35 cellular contexts compared by ENCODE assay signal in the genomic region with DNA sequence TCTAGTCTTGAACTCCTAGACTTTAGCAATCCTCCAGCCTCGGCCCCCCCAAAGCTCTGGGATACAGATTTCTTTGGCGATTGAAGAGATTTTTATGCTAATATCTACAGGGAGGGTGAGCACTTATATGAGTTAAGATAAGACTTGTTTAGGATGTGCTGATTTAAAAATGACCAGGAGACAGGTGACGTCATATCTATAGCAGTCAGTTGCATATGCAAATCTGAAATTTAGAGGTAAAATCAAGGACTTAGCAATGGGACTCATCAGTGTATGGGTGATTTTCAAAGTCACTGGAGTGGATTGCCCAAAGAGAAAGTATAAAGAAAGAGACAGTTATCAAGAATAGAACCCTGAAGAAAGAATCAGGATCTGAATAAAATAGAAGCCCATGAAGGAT.
"Had no signal": no experiment of that assay in that cellular context is flagged by ENCODE, and none has a peak within 500 bp of the region (broad histone marks: within the 10 kb centered on the region; RNA-seq: fewer than 3 reads in every experiment).

No MANE protein-coding gene starts in this region.

- H3K4me3 ChIP-seq: MG63 had no signal

- H3K27me3 ChIP-seq: MG63 had no signal

- H3K36me3 ChIP-seq: MG63 had no signal

- H3K9me3 ChIP-seq: MG63 had no signal

- DNase-seq: Karpas-422, Kasumi-1, MG63, MM.1S, MV-4-11, NCI-H1048, NCI-H1092, NCI-H1092 treated with DMSO at 0.1 percent for 48 hours, NCI-H1105, NCI-H1105 treated with DMSO at 0.1 percent for 48 hours, NCI-H1417, NCI-H1417 treated with DMSO at 0.1 percent for 48 hours, NCI-H1436, NCI-H1436 treated with DMSO at 0.1 percent for 48 hours, NCI-H146, NCI-H1694, NCI-H1694 treated with DMSO at 0.1 percent for 48 hours, NCI-H187, NCI-H187 treated with DMSO at 0.1 percent for 48 hours, NCI-H1930, NCI-H2029, NCI-H2029 treated with DMSO at 0.1 percent for 48 hours, NCI-H2081, NCI-H2081 treated with DMSO at 0.1 percent for 48 hours, NCI-H2107, NCI-H2171, NCI-H2171 treated with DMSO at 0.1 percent for 48 hours, NCI-H2227 treated with DMSO at 0.1 percent for 48 hours, NCI-H226, NCI-H345, NCI-H446, NCI-H446 treated with DMSO at 0.1 percent for 48 hours, NCI-H510A, NCI-H510A treated with DMSO at 0.1 percent for 48 hours, NCI-H524 had no signal
